ENCODE assay signal across 23 cellular contexts in genomic region chr4:161466321-161466720, GRCh38.
DNase-seq lines count a peak whose midpoint lies in the region; ATAC-seq, FAIRE-seq and TF ChIP-seq lines count a peak whose summit lies in the region.
"Had no signal": no experiment of that assay in that cellular context is flagged by ENCODE, and none has a peak within 500 bp of the region (broad histone marks: within the 10 kb centered on the region; RNA-seq: fewer than 3 reads in every experiment).

No MANE protein-coding gene starts in this region.

- H3K27me3 Mint-ChIP-seq in mesothelial cell of epicardium (ENCODE audit: low read depth): no peaks in the 10 kb centered on the region
- H3K27me3 Mint-ChIP-seq: B cell had no signal

- intact Hi-C loops in GM12878 (cut with micrococcal nuclease; ENCODE audit: unreplicated experiment): no loop called here

- no peaks in the 10 kb centered on the region for H3K36me3 Mint-ChIP-seq in mesothelial cell of epicardium
- H3K36me3 Mint-ChIP-seq: CD8-positive, alpha-beta T cell had no signal

- TF ChIP-seq RAD21 in GM12878 (IDR thresholded peaks at IDR 0.05; ENCODE audit: insufficient read depth, low read depth, low read length): no peak

- in situ Hi-C loops in GM12878 (cut with MboI): no loop called here

- H3K9me3 ChIP-seq in GM12878 (replicated peaks; ENCODE audit: control insufficient read depth, insufficient read depth, low read length): no peaks in the 10 kb centered on the region
- H3K9me3 ChIP-seq: Caco-2, SJSA1 had no signal

- TF ChIP-seq CTCF in GM12878 (IDR thresholded peaks at IDR 0.05 in 2 of 3, conservative IDR thresholded peaks at IDR 0.05 in 1 of 3; ENCODE audit: control insufficient read depth in 2 of 3, extremely low read depth in 1 of 3, insufficient read depth in 1 of 3, low read depth in 3 of 3, low read length in 3 of 3) (no peak), mesothelial cell of epicardium (IDR thresholded peaks at IDR 0.05; ENCODE audit: unreplicated experiment) (no peak)

- no peak for TF ChIP-seq POLR2A in GM12878 (IDR thresholded peaks at IDR 0.05; ENCODE audit: low read depth, low read length)

- no peak overlapping the region for H3K27ac ChIP-seq in GM12878 (ENCODE audit: control insufficient read depth, insufficient read depth)
- H3K27ac ChIP-seq: 22Rv1, C4-2B, GM23248, PC-9, SJSA1 had no signal

- RAD21 ChIA-PET in GM12878 (lab: Charles Lee; ENCODE audit: unreplicated experiment): interaction anchor here (1.0 kb wide), 1 partner anchor 58 kb away, joined by 3 read pairs; no protein-coding TSS in a partner anchor

- DNase-seq in NCI-H1105 treated with DMSO at 0.1 percent for 48 hours (lab: John Stamatoyannopoulos, UW) (peak; percentile 23), NCI-H1105 (lab: John Stamatoyannopoulos, UW) (no peak), NCI-H524 (lab: John Stamatoyannopoulos, UW) (peak; percentile 39 to 85), GM12878 (ENCODE audit: low read depth, low spot score) (no peak), SHP77 (lab: John Stamatoyannopoulos, UW) (no peak), mesothelial cell of epicardium (ENCODE audit: low spot score in 2 of 2, unreplicated experiment in 2 of 2) (no peak)
- DNase-seq: Caco-2; CD8-positive, alpha-beta T cell; GM23248; H7; Karpas-422; NCI-H1092; NCI-H2029; NCI-H2227 treated with DMSO at 0.1 percent for 48 hours; NCI-H774; PC-9 had no signal

- peak; percentile 59 for FAIRE-seq in GM12878 (lab: Jason Lieb, UNC)
- FAIRE-seq: HepG2 had no signal

- no peaks in the 10 kb centered on the region for H4K20me1 ChIP-seq in GM12878 (ENCODE audit: control insufficient read depth, insufficient read depth)

- no peak overlapping the region for H3K27ac Mint-ChIP-seq in mesothelial cell of epicardium
- H3K27ac Mint-ChIP-seq: B cell; CD8-positive, alpha-beta T cell had no signal

- peaks cover 3% of the 10 kb centered on the region for H3K9me3 Mint-ChIP-seq in mesothelial cell of epicardium

- no peaks in the 10 kb centered on the region for H3K36me3 ChIP-seq in GM12878 (ENCODE audit: control insufficient read depth in 2 of 2, insufficient read depth in 2 of 2, low read length in 1 of 2)
- H3K36me3 ChIP-seq: SJSA1 had no signal

- H2AFZ ChIP-seq in GM12878 (ENCODE audit: control insufficient read depth, low read depth, low read length): no peak overlapping the region
- H2AFZ ChIP-seq: GM23248, PC-9 had no signal

- H3K27me3 ChIP-seq in GM12878 (replicated peaks in 1 of 2; ENCODE audit: control insufficient read depth in 2 of 2, insufficient read depth in 2 of 2, low read length in 1 of 2): no peaks in the 10 kb centered on the region
- H3K27me3 ChIP-seq: SJSA1 had no signal

- no peak for ATAC-seq in GM12878
- ATAC-seq in GM21526 (IDR thresholded peaks at IDR 0.05; ENCODE audit: low FRiP score, unreplicated experiment): no peak
- ATAC-seq: CD8-positive, alpha-beta T cell; HepG2; Right ventricle myocardium inferior had no signal

- TF ChIP-seq EP300 in GM12878 (IDR thresholded peaks at IDR 0.05; ENCODE audit: borderline replicate concordance in 1 of 2, control insufficient read depth in 1 of 2, low read depth in 2 of 2, low read length in 2 of 2): no peak

- WGBS in GM12878 (ENCODE audit: insufficient coverage, insufficient replicate concordance, low lambda C conversion rate, missing lambda C conversion rate): 56% methylated on average over 4 of the region's 4 CpGs

- no peak overlapping the region for H3K9ac ChIP-seq in GM12878 (ENCODE audit: control insufficient read depth, insufficient read depth, low read length)
- H3K9ac ChIP-seq: GM23248 had no signal

- no peaks in the 10 kb centered on the region for H3K79me2 ChIP-seq in GM12878 (ENCODE audit: control insufficient read depth, insufficient read depth, low read length)

- SMC1A ChIA-PET in GM12878 (lab: Charles Lee; ENCODE audit: uncharacterized antibody, unreplicated experiment): interaction anchor here (1.4 to 1.7 kb wide), 2 partner anchors 13 to 361 kb away, joined by 4 to 6 read pairs; no protein-coding TSS in a partner anchor

- no TSS peak for BruUV-seq in GM12878 (replicated peaks; lab: Mats Ljungman, UMichigan)

- no peak overlapping the region for H3K4me2 ChIP-seq in GM12878 (ENCODE audit: control insufficient read depth, insufficient read depth)
- H3K4me2 ChIP-seq: PC-9 had no signal

- no peaks in the 10 kb centered on the region for H3K4me1 ChIP-seq in GM12878 (ENCODE audit: control insufficient read depth, insufficient read depth, low read length)
- H3K4me1 ChIP-seq: Caco-2, SJSA1 had no signal

- CTCF ChIA-PET in GM12878 (lab: Yijun Ruan, JAX): interaction anchor here (0.6 kb wide), 1 partner anchor 128 kb away, joined by 3 read pairs; no protein-coding TSS in a partner anchor

- H3K4me3 Mint-ChIP-seq in mesothelial cell of epicardium: no peak overlapping the region
- H3K4me3 Mint-ChIP-seq: B cell; CD8-positive, alpha-beta T cell had no signal

- no peak overlapping the region for H3K4me3 ChIP-seq in GM12878
- H3K4me3 ChIP-seq: GM23248, PC-9, SJSA1 had no signal

- POLR2A ChIA-PET in GM12878 (lab: Charles Lee): no interaction called here

- H3K4me1 Mint-ChIP-seq in mesothelial cell of epicardium: no peaks in the 10 kb centered on the region
- H3K4me1 Mint-ChIP-seq: B cell had no signal

TF ChIP-seq in GM12878, 131 proteins besides CTCF, POLR2A, EP300 and RAD21:
- TF ChIP-seq MTA2 (IDR thresholded peaks at IDR 0.05; ENCODE audit: low read depth): peak; percentile 81
- no peak for TF ChIP-seq SPI1 (IDR thresholded peaks at IDR 0.05; ENCODE audit: borderline replicate concordance, insufficient read depth, low read depth, low read length)

Comparison
In these comparisons a context has a peak if more than half of its experiments do, and no peak if none do; other contexts are left out.
1. DNase-seq: peak in NCI-H1105 treated with DMSO at 0.1 percent for 48 hours (single experiment) and NCI-H524 (2 of 2); none in NCI-H1105 (single experiment), GM12878 (single experiment), SHP77 (0 of 2) and mesothelial cell of epicardium (0 of 2).